Comparison of ENCODE assay signal across 2 cellular contexts in genomic region chr3:40020689-40021088, GRCh38.
TF ChIP-seq lines count a peak whose summit lies in the region.

No MANE protein-coding gene starts in this region.

TF ChIP-seq in SK-N-SH treated with all-trans-retinoic acid at 6 μM for 48 hours, 23 proteins besides CTCF, POLR2A, EP300 and RAD21 (continued from another document):
- TF ChIP-seq TSHZ2 (CRISPR knock-in tag; IDR thresholded peaks at IDR 0.05) (no peak), POU6F1 (CRISPR knock-in tag; IDR thresholded peaks at IDR 0.05; ENCODE audit: borderline replicate concordance, low read depth) (no peak), ZNF70 (CRISPR knock-in tag; IDR thresholded peaks at IDR 0.05) (no peak), RARB (CRISPR knock-in tag; IDR thresholded peaks at IDR 0.05) (no peak), GLIS3 (CRISPR knock-in tag; IDR thresholded peaks at IDR 0.05) (no peak), ZNF8 (CRISPR knock-in tag; IDR thresholded peaks at IDR 0.05) (no peak), ZFP30 (CRISPR knock-in tag; IDR thresholded peaks at IDR 0.05) (no peak), TOX (CRISPR knock-in tag; IDR thresholded peaks at IDR 0.05; ENCODE audit: borderline replicate concordance) (no peak), ZC3H10 (CRISPR knock-in tag; IDR thresholded peaks at IDR 0.05) (no peak), CSRNP3 (CRISPR knock-in tag; IDR thresholded peaks at IDR 0.05) (no peak), TCF4 (CRISPR knock-in tag; IDR thresholded peaks at IDR 0.05; ENCODE audit: borderline replicate concordance) (no peak), OSR1 (CRISPR knock-in tag; IDR thresholded peaks at IDR 0.05) (no peak), PPARA (CRISPR knock-in tag; IDR thresholded peaks at IDR 0.05; ENCODE audit: borderline replicate concordance) (no peak), SNAI2 (CRISPR knock-in tag; IDR thresholded peaks at IDR 0.05) (no peak)

TF ChIP-seq in SK-N-SH, 30 proteins besides CTCF, POLR2A, EP300 and RAD21 (continued from another document):
- TF ChIP-seq REST (IDR thresholded peaks at IDR 0.05; ENCODE audit: low read depth, low read length) (no peak), ZBTB33 (IDR thresholded peaks at IDR 0.05; ENCODE audit: borderline replicate concordance, low read depth) (no peak), RFX5 (IDR thresholded peaks at IDR 0.05; ENCODE audit: low read length) (no peak), GATA2 (CRISPR knock-in tag; IDR thresholded peaks at IDR 0.05) (no peak), NRF1 (IDR thresholded peaks at IDR 0.05; ENCODE audit: low read depth, low read length) (no peak)
